1 cellular context compared by ENCODE assay signal in the genomic region with DNA sequence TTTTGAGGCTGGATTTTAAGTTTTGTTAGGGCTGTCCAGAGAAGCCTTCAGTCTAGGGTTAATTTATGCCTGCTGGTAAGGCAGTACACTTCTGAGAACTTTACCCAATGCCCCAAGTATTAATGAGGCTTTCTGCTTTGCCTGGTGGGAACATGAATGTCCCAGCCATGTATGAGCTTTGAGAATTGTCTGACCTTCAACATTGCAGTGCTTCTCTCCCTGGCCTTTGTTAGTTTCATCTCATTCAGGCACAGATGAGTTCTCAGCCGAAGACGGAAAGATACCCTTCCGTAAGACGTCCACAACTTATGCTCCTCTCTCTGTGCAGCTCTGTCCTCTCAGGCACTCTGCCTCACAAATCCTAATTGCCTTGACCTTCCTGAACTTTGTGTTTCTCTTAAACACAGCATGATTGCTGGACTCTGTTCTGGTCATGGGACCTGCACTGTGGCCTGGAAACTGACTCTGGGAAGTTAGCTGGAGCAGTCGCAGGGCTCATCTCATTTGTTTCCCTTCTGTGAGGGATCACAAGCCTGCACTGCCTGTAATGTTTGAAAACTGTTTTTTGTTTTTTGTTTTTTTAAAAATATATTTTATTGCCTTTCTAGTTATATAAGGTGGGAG.
TF ChIP-seq lines count a peak whose summit lies in the region.

No MANE protein-coding gene starts in this region.

TF ChIP-seq in HepG2, 621 proteins besides CTCF, POLR2A, EP300 and RAD21 (continued from another document and continues in another):
- TF ChIP-seq, protein P1, sequence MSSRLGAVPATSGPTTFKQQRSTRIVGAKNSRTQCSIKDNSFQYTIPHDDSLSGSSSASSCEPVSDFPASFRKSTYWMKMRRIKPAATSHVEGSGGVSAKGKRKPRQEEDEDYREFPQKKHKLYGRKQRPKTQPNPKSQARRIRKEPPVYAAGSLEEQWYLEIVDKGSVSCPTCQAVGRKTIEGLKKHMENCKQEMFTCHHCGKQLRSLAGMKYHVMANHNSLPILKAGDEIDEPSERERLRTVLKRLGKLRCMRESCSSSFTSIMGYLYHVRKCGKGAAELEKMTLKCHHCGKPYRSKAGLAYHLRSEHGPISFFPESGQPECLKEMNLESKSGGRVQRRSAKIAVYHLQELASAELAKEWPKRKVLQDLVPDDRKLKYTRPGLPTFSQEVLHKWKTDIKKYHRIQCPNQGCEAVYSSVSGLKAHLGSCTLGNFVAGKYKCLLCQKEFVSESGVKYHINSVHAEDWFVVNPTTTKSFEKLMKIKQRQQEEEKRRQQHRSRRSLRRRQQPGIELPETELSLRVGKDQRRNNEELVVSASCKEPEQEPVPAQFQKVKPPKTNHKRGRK (CRISPR knock-in tag; IDR thresholded peaks at IDR 0.05) = no peak
- TF ChIP-seq HINFP (CRISPR knock-in tag; IDR thresholded peaks at IDR 0.05; ENCODE audit: low read depth) (no peak), ZNF34 (CRISPR knock-in tag; IDR thresholded peaks at IDR 0.05; ENCODE audit: borderline replicate concordance) (no peak), MYC (CRISPR knock-in tag; IDR thresholded peaks at IDR 0.05; ENCODE audit: borderline replicate concordance) (no peak), ZNF737 (CRISPR knock-in tag; IDR thresholded peaks at IDR 0.05; ENCODE audit: borderline replicate concordance) (no peak), ZNF547 (CRISPR knock-in tag; IDR thresholded peaks at IDR 0.05) (no peak), BRD4 (CRISPR knock-in tag; IDR thresholded peaks at IDR 0.05) (no peak), ZNF431 (CRISPR knock-in tag; IDR thresholded peaks at IDR 0.05; ENCODE audit: borderline replicate concordance, low read depth) (no peak), CCAR2 (optimal IDR thresholded peaks at IDR 0.05; ENCODE audit: low read depth, low read length) (no peak), RORA (CRISPR knock-in tag; IDR thresholded peaks at IDR 0.05) (no peak), ZNF274 (CRISPR knock-in tag; IDR thresholded peaks at IDR 0.05) (no peak), HMGA1 (CRISPR knock-in tag; conservative IDR thresholded peaks at IDR 0.05) (no peak), PRMT3 (CRISPR knock-in tag; IDR thresholded peaks at IDR 0.05; ENCODE audit: borderline replicate concordance, low read depth) (no peak), SRSF1 (optimal IDR thresholded peaks at IDR 0.05; ENCODE audit: low read depth, low read length) (no peak), ZNF580 (CRISPR knock-in tag; IDR thresholded peaks at IDR 0.05; ENCODE audit: borderline replicate concordance, low read depth) (peak; percentile 84; the same call in 1 of the 2 replicates), BCL6 (CRISPR knock-in tag; IDR thresholded peaks at IDR 0.05) (peak; percentile 79), HES4 (CRISPR knock-in tag; IDR thresholded peaks at IDR 0.05; ENCODE audit: borderline replicate concordance) (no peak), THRA (CRISPR knock-in tag; IDR thresholded peaks at IDR 0.05; ENCODE audit: borderline replicate concordance) (peak; percentile 93), SNRNP70 (IDR thresholded peaks at IDR 0.05; ENCODE audit: low read depth, low read length) (no peak), EED (CRISPR knock-in tag; IDR thresholded peaks at IDR 0.05) (no peak), KLF16 (CRISPR knock-in tag; IDR thresholded peaks at IDR 0.05) (0 out of 4 replicates have a peak, but pooled peaks of 1 of the 2 experiments have one; percentile 41), ZSCAN9 (CRISPR knock-in tag; IDR thresholded peaks at IDR 0.05; ENCODE audit: borderline replicate concordance) (peak; percentile 79; the same call in 1 of the 2 replicates), MBNL3 (CRISPR knock-in tag; conservative IDR thresholded peaks at IDR 0.05) (no peak), HHEX (CRISPR knock-in tag; IDR thresholded peaks at IDR 0.05) (0 out of 2 replicates have a peak, but pooled peaks have one; percentile 31), ZNF577 (CRISPR knock-in tag; IDR thresholded peaks at IDR 0.05; ENCODE audit: borderline replicate concordance, low read depth) (no peak), YEATS4 (CRISPR knock-in tag; IDR thresholded peaks at IDR 0.05; ENCODE audit: borderline replicate concordance) (no peak; the same call in 1 of the 2 replicates), PHB2 (IDR thresholded peaks at IDR 0.05; ENCODE audit: partially characterized antibody) (no peak), PRPF4 (IDR thresholded peaks at IDR 0.05; ENCODE audit: low read depth, low read length, poor library complexity, severe bottlenecking) (no peak), TMF1 (CRISPR knock-in tag; IDR thresholded peaks at IDR 0.05; ENCODE audit: low read depth) (no peak), ZNF652 (CRISPR knock-in tag; IDR thresholded peaks at IDR 0.05; ENCODE audit: borderline replicate concordance, low read depth) (peak; percentile 44; the same call in 1 of the 2 replicates), ZNF296 (CRISPR knock-in tag; conservative IDR thresholded peaks at IDR 0.05) (no peak)
- TF ChIP-seq, protein P2, sequence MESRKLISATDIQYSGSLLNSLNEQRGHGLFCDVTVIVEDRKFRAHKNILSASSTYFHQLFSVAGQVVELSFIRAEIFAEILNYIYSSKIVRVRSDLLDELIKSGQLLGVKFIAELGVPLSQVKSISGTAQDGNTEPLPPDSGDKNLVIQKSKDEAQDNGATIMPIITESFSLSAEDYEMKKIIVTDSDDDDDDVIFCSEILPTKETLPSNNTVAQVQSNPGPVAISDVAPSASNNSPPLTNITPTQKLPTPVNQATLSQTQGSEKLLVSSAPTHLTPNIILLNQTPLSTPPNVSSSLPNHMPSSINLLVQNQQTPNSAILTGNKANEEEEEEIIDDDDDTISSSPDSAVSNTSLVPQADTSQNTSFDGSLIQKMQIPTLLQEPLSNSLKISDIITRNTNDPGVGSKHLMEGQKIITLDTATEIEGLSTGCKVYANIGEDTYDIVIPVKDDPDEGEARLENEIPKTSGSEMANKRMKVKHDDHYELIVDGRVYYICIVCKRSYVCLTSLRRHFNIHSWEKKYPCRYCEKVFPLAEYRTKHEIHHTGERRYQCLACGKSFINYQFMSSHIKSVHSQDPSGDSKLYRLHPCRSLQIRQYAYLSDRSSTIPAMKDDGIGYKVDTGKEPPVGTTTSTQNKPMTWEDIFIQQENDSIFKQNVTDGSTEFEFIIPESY (CRISPR knock-in tag; IDR thresholded peaks at IDR 0.05) = no peak; the same call in 1 of the 2 replicates
- TF ChIP-seq, protein P3, sequence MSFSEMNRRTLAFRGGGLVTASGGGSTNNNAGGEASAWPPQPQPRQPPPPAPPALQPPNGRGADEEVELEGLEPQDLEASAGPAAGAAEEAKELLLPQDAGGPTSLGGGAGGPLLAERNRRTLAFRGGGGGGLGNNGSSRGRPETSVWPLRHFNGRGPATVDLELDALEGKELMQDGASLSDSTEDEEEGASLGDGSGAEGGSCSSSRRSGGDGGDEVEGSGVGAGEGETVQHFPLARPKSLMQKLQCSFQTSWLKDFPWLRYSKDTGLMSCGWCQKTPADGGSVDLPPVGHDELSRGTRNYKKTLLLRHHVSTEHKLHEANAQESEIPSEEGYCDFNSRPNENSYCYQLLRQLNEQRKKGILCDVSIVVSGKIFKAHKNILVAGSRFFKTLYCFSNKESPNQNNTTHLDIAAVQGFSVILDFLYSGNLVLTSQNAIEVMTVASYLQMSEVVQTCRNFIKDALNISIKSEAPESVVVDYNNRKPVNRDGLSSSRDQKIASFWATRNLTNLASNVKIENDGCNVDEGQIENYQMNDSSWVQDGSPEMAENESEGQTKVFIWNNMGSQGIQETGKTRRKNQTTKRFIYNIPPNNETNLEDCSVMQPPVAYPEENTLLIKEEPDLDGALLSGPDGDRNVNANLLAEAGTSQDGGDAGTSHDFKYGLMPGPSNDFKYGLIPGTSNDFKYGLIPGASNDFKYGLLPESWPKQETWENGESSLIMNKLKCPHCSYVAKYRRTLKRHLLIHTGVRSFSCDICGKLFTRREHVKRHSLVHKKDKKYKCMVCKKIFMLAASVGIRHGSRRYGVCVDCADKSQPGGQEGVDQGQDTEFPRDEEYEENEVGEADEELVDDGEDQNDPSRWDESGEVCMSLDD (CRISPR knock-in tag; IDR thresholded peaks at IDR 0.05; ENCODE audit: borderline replicate concordance) = no peak
- TF ChIP-seq, protein P4, sequence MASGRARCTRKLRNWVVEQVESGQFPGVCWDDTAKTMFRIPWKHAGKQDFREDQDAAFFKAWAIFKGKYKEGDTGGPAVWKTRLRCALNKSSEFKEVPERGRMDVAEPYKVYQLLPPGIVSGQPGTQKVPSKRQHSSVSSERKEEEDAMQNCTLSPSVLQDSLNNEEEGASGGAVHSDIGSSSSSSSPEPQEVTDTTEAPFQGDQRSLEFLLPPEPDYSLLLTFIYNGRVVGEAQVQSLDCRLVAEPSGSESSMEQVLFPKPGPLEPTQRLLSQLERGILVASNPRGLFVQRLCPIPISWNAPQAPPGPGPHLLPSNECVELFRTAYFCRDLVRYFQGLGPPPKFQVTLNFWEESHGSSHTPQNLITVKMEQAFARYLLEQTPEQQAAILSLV (CRISPR knock-in tag; IDR thresholded peaks at IDR 0.05; ENCODE audit: borderline replicate concordance) = no peak
- TF ChIP-seq, protein P5, sequence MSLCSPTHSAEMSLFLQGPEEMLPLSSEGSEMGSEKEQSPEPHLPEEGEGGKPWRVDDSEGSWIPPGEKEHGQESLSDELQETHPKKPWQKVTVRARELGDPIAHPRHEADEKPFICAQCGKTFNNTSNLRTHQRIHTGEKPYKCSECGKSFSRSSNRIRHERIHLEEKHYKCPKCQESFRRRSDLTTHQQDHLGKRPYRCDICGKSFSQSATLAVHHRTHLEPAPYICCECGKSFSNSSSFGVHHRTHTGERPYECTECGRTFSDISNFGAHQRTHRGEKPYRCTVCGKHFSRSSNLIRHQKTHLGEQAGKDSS (CRISPR knock-in tag; IDR thresholded peaks at IDR 0.05; ENCODE audit: borderline replicate concordance, low read depth) = peak; percentile 76; the same call in 1 of the 2 replicates
- TF ChIP-seq, protein P6, sequence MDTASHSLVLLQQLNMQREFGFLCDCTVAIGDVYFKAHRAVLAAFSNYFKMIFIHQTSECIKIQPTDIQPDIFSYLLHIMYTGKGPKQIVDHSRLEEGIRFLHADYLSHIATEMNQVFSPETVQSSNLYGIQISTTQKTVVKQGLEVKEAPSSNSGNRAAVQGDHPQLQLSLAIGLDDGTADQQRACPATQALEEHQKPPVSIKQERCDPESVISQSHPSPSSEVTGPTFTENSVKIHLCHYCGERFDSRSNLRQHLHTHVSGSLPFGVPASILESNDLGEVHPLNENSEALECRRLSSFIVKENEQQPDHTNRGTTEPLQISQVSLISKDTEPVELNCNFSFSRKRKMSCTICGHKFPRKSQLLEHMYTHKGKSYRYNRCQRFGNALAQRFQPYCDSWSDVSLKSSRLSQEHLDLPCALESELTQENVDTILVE (CRISPR knock-in tag; IDR thresholded peaks at IDR 0.05) = peak; percentile 55; the same call in 1 of the 2 replicates
- TF ChIP-seq, protein P7, sequence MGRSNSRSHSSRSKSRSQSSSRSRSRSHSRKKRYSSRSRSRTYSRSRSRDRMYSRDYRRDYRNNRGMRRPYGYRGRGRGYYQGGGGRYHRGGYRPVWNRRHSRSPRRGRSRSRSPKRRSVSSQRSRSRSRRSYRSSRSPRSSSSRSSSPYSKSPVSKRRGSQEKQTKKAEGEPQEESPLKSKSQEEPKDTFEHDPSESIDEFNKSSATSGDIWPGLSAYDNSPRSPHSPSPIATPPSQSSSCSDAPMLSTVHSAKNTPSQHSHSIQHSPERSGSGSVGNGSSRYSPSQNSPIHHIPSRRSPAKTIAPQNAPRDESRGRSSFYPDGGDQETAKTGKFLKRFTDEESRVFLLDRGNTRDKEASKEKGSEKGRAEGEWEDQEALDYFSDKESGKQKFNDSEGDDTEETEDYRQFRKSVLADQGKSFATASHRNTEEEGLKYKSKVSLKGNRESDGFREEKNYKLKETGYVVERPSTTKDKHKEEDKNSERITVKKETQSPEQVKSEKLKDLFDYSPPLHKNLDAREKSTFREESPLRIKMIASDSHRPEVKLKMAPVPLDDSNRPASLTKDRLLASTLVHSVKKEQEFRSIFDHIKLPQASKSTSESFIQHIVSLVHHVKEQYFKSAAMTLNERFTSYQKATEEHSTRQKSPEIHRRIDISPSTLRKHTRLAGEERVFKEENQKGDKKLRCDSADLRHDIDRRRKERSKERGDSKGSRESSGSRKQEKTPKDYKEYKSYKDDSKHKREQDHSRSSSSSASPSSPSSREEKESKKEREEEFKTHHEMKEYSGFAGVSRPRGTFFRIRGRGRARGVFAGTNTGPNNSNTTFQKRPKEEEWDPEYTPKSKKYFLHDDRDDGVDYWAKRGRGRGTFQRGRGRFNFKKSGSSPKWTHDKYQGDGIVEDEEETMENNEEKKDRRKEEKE (IDR thresholded peaks at IDR 0.05) = no peak
